ENCODE assay signal across 30 cellular contexts in genomic region chr1:170231669-170232068, GRCh38.
"Had no signal": no experiment of that assay in that cellular context is flagged by ENCODE, and none has a peak within 500 bp of the region (broad histone marks: within the 10 kb centered on the region; RNA-seq: fewer than 3 reads in every experiment).

No MANE protein-coding gene starts in this region.

- H3K36me3 ChIP-seq: adrenal gland, esophagus muscularis mucosa, gastrocnemius medialis had no signal

- H3K27me3 ChIP-seq: adrenal gland, body of pancreas, esophagus muscularis mucosa, foreskin keratinocyte, gastrocnemius medialis had no signal

- H3K27ac ChIP-seq: adrenal gland, body of pancreas, esophagus muscularis mucosa, foreskin keratinocyte, gastrocnemius medialis, VCaP had no signal

- ATAC-seq: activated naive CD4-positive, alpha-beta T cell treated with anti-CD3 and anti-CD28 coated beads, Interleukin-2, amount 50 U/mL, for 72 hours; activated T-cell treated with anti-CD3 and anti-CD28 coated beads, Interleukin-2, amount 50 U/mL, for 72 hours; body of pancreas; effector memory CD8-positive, alpha-beta T cell; foreskin keratinocyte; gastrocnemius medialis; WTC11 had no signal

- H3K9me3 ChIP-seq: adrenal gland, body of pancreas, esophagus muscularis mucosa, gastrocnemius medialis had no signal

- DNase-seq: activated CD4-positive, alpha-beta memory T cell treated with anti-CD3 and anti-CD28 coated beads, Interleukin-2, amount 10 ng/mL, durations not matched to agents 7 days and 5 days; activated CD4-positive, alpha-beta T cell treated with anti-CD3 and anti-CD28 coated beads for 1 hour; activated CD4-positive, alpha-beta T cell treated with anti-CD3 and anti-CD28 coated beads for 4 hours; activated CD4-positive, alpha-beta T cell treated with anti-CD3 and anti-CD28 coated beads, Interleukin-2, amount 10 ng/mL, durations not matched to agents 7 days and 5 days; activated CD4-positive, alpha-beta T cell treated with anti-CD3 and anti-CD28 coated beads, Interleukin-2, amount 50 U/mL, for 4 hours; activated CD8-positive, alpha-beta memory T cell treated with anti-CD3 and anti-CD28 coated beads, Interleukin-2, amount 50 U/mL, for 48 hours; activated gamma-delta T cell; activated naive CD4-positive, alpha-beta T cell; activated naive CD4-positive, alpha-beta T cell treated with anti-CD3 and anti-CD28 coated beads, Interleukin-2, amount 10 ng/mL, durations not matched to agents 7 days and 5 days; activated T-cell treated with anti-CD3 and anti-CD28 coated beads for 4 hours; activated T-cell treated with anti-CD3 and anti-CD28 coated beads, Interleukin-2, amount 50 U/mL, for 24 hours; activated T-cell treated with anti-CD3 and anti-CD28 coated beads, Interleukin-2, amount 50 U/mL, for 72 hours; adrenal gland; amygdala; aorta; body of pancreas; caudate nucleus; cortex of kidney; dermis blood vessel endothelial cell; effector CD4-positive, alpha-beta T cell; effector memory CD8-positive, alpha-beta T cell; erythroblast; foreskin keratinocyte; gastrocnemius medialis; glutamatergic neuron; T-helper 2 cell had no signal

- H3K4me1 ChIP-seq: adrenal gland, body of pancreas, foreskin keratinocyte, gastrocnemius medialis had no signal

- H3K4me3 ChIP-seq: adrenal gland, body of pancreas, esophagus muscularis mucosa, gastrocnemius medialis had no signal
